ENCODE assay signal across 22 cellular contexts in the genomic region with DNA sequence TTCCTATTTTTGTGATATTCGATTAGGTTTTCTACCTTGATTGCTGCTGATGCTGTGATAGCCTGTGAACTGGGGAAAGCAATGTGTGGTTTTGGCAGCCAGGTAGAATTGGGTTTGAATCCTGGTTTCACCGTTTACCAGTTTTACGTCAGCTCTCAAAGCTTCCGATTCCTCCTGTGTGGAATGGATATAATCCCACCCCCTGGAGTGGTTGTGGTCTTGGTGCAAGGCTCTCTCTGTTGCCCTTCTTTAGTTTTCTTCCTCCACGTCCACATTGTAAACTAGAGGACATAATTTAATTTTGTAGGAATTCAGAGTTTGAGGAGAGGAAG. TPM values are rescaled to one million over a fixed set of nuclear protein-coding genes. Genes with fewer than 3 reads are reported as not detected.
DNase-seq lines count a peak whose midpoint lies in the region; ATAC-seq, FAIRE-seq and TF ChIP-seq lines count a peak whose summit lies in the region.
"Had no signal": no experiment of that assay in that cellular context is flagged by ENCODE, and none has a peak within 500 bp of the region (broad histone marks: within the 10 kb centered on the region; RNA-seq: fewer than 3 reads in every experiment).

No MANE protein-coding gene starts in this region.

- no peaks in the 10 kb centered on the region for H3K27me3 Mint-ChIP-seq in stimulated activated naive B cell treated with anti-CD40 and anti-IgM and Interleukin-4, amounts not matched to agents 10 μg/mL and 1 μg/mL and 100 μg/mL, for 72 hours
- H3K27me3 Mint-ChIP-seq: activated CD4-positive, alpha-beta T cell treated with anti-CD3 and anti-CD28 coated beads, Interleukin-2, amount 10 ng/mL, durations not matched to agents 7 days and 5 days; naive B cell; progenitor cell of endocrine pancreas had no signal

- ATAC-seq in IMR-90 (ENCODE audit: low read depth) (no peak), HG02840 (IDR thresholded peaks at IDR 0.05; ENCODE audit: low FRiP score, unreplicated experiment) (no peak), GM18520 (IDR thresholded peaks at IDR 0.05; ENCODE audit: unreplicated experiment) (no peak)
- ATAC-seq in stimulated activated naive B cell treated with anti-CD40 and anti-IgM and Interleukin-4, amounts not matched to agents 10 μg/mL and 1 μg/mL and 100 μg/mL, for 72 hours (replicated peaks) = no peak
- ATAC-seq: gastroesophageal sphincter, GM12878 had no signal

- intact Hi-C loops in IMR-90 (cut with micrococcal nuclease) (no loop called here), spleen (cut with DNase I; ENCODE audit: low total_unique reads) (no loop called here)

- peak overlapping the region; percentile 72; the same call in 1 of the 2 replicates for H3K4me2 ChIP-seq in IMR-90 (ENCODE audit: low read depth, low read length)
- peak overlapping the region; percentile 52 for H3K4me2 ChIP-seq in mesenchymal stem cell (ENCODE audit: low read length, poor library complexity, severe bottlenecking)

- TF ChIP-seq CTCF in IMR-90 (conservative IDR thresholded peaks at IDR 0.05; ENCODE audit: low read depth, low read length) (no peak), spleen (IDR thresholded peaks at IDR 0.05 in 8 of 11, conservative IDR thresholded peaks at IDR 0.05 in 3 of 11) (no peak)

- H3K4me1 Mint-ChIP-seq in stimulated activated naive B cell treated with anti-CD40 and anti-IgM and Interleukin-4, amounts not matched to agents 10 μg/mL and 1 μg/mL and 100 μg/mL, for 72 hours = peaks cover 20 to 34% of the 10 kb centered on the region in 2 donors
- H3K4me1 Mint-ChIP-seq: activated CD4-positive, alpha-beta T cell treated with anti-CD3 and anti-CD28 coated beads, Interleukin-2, amount 10 ng/mL, durations not matched to agents 7 days and 5 days had no signal

- no peak for TF ChIP-seq POLR2A in IMR-90 (IDR thresholded peaks at IDR 0.05; ENCODE audit: low read depth, low read length)
- TF ChIP-seq POLR2A in spleen (IDR thresholded peaks at IDR 0.05) = no peak

- H2AFZ ChIP-seq in IMR-90 (replicated peaks; ENCODE audit: low read length, poor library complexity) (peak overlapping the region; percentile 46), mesenchymal stem cell (ENCODE audit: low read depth, low read length) (no peak overlapping the region)

- H3K9me3 Mint-ChIP-seq in stimulated activated naive B cell treated with anti-CD40 and anti-IgM and Interleukin-4, amounts not matched to agents 10 μg/mL and 1 μg/mL and 100 μg/mL, for 72 hours = no peaks in the 10 kb centered on the region
- H3K9me3 Mint-ChIP-seq: activated CD4-positive, alpha-beta T cell treated with anti-CD3 and anti-CD28 coated beads, Interleukin-2, amount 10 ng/mL, durations not matched to agents 7 days and 5 days; naive B cell had no signal

- POLR2A ChIA-PET in IMR-90 (lab: Charles Lee; ENCODE audit: unreplicated experiment) = no interaction called here

- 0 out of 2 replicates have a peak overlapping the region, but pooled peaks have one; percentile 33 for H2BK20ac ChIP-seq in IMR-90 (ENCODE audit: low read depth, low read length)

- H2BK15ac ChIP-seq in IMR-90 (ENCODE audit: low read depth, low read length) = peak overlapping the region; percentile 11; the same call in 1 of the 3 replicates
- H2BK15ac ChIP-seq in mesenchymal stem cell (ENCODE audit: low read depth, poor library complexity, severe bottlenecking) = no peak overlapping the region

- H3K36me3 ChIP-seq in IMR-90 (ENCODE audit: control insufficient read depth, insufficient read depth, low read length) (no peaks in the 10 kb centered on the region), mesenchymal stem cell (ENCODE audit: control insufficient read depth in 1 of 2, insufficient read depth in 2 of 2, low read depth in 1 of 2, low read length in 2 of 2) (no peaks in the 10 kb centered on the region), spleen (no peaks in the 10 kb centered on the region)
- H3K36me3 ChIP-seq: BE2C, gastroesophageal sphincter, thoracic aorta had no signal

- peaks cover under 1% of the 10 kb centered on the region; the same call in 1 of the 2 replicates for H3K9me3 ChIP-seq in IMR-90 (ENCODE audit: control insufficient read depth, insufficient read depth, low read length)
- H3K9me3 ChIP-seq in mesenchymal stem cell (ENCODE audit: control insufficient read depth, low read length) = no peaks in the 10 kb centered on the region
- peaks cover 0 to 2% (median 0%) of the 10 kb centered on the region in 8 donors for H3K9me3 ChIP-seq in spleen
- H3K9me3 ChIP-seq: BE2C, gastroesophageal sphincter, thoracic aorta had no signal

- H3K9ac ChIP-seq in IMR-90 (ENCODE audit: low read depth, low read length) (no peak overlapping the region), mesenchymal stem cell (ENCODE audit: low read length) (peak overlapping the region; percentile 25)

- no peak overlapping the region for H3K4me3 Mint-ChIP-seq in stimulated activated naive B cell treated with anti-CD40 and anti-IgM and Interleukin-4, amounts not matched to agents 10 μg/mL and 1 μg/mL and 100 μg/mL, for 72 hours
- H3K4me3 Mint-ChIP-seq: activated CD4-positive, alpha-beta T cell treated with anti-CD3 and anti-CD28 coated beads, Interleukin-2, amount 10 ng/mL, durations not matched to agents 7 days and 5 days; naive B cell had no signal

- H2BK5ac ChIP-seq in IMR-90 (ENCODE audit: low read depth, low read length, poor library complexity, severe bottlenecking) (peak overlapping the region; percentile 9), mesenchymal stem cell (ENCODE audit: low read depth, low read length, poor library complexity, severe bottlenecking) (no peak overlapping the region)

- in situ Hi-C loops in IMR-90 (cut with MboI; ENCODE audit: low sequenced_read_pairs) = no loop called here

- H3K4me1 ChIP-seq in IMR-90 (ENCODE audit: control insufficient read depth, insufficient read depth, low read length) (peaks cover 4% of the 10 kb centered on the region; the same call in 1 of the 2 replicates), mesenchymal stem cell (ENCODE audit: control insufficient read depth, insufficient read depth, low read depth, low read length) (peaks cover 4% of the 10 kb centered on the region), spleen (no peaks in the 10 kb centered on the region)
- H3K4me1 ChIP-seq: BE2C had no signal

- peak overlapping the region; percentile 76; the same call in 1 of the 2 replicates for H4K5ac ChIP-seq in IMR-90 (ENCODE audit: low read depth, low read length)

- peaks cover 5% of the 10 kb centered on the region; the same call in 1 of the 2 replicates for H3K9me1 ChIP-seq in IMR-90 (ENCODE audit: insufficient read depth, low read length)

- DNase-seq in IMR-90 (no peak), caudate nucleus (lab: John Stamatoyannopoulos, UW) (no peak), mesenchymal stem cell (no peak), spleen (no peak), HTR-8/SVneo (ENCODE audit: insufficient read length, low spot score) (no peak)
- DNase-seq in stimulated activated naive B cell treated with anti-CD40 and anti-IgM and Interleukin-4, amounts not matched to agents 10 μg/mL and 1 μg/mL and 100 μg/mL, for 72 hours = no peak
- DNase-seq: activated CD4-positive, alpha-beta T cell treated with anti-CD3 and anti-CD28 coated beads, Interleukin-2, amount 10 ng/mL, durations not matched to agents 7 days and 5 days; activated CD8-positive, alpha-beta memory T cell treated with anti-CD3 and anti-CD28 coated beads, Interleukin-2, amount 50 U/mL, for 48 hours; activated naive CD4-positive, alpha-beta T cell; BE2C; MM.1S; naive B cell; NCI-H1694 had no signal

- H3K4ac ChIP-seq in IMR-90 (ENCODE audit: low read depth, low read length) (peak overlapping the region; percentile 30; the same call in 1 of the 2 replicates), mesenchymal stem cell (ENCODE audit: low read depth in 1 of 2, low read length in 2 of 2) (no peak overlapping the region)

- H4K91ac ChIP-seq in IMR-90 (ENCODE audit: insufficient read depth, low read depth, low read length) (no peak overlapping the region), mesenchymal stem cell (ENCODE audit: low read length) (no peak overlapping the region)

- H3K4me3 ChIP-seq in IMR-90 (ENCODE audit: insufficient read depth, low read depth, low read length) (no peak overlapping the region), mesenchymal stem cell (ENCODE audit: insufficient read depth in 1 of 2, low read depth in 1 of 2, low read length in 2 of 2) (peak overlapping the region in 1 of 2 experiments; percentile 33), spleen (no peak overlapping the region)
- H3K4me3 ChIP-seq: gastroesophageal sphincter, GM12878, thoracic aorta had no signal

- peak overlapping the region; percentile 34 for H3K27ac Mint-ChIP-seq in stimulated activated naive B cell treated with anti-CD40 and anti-IgM and Interleukin-4, amounts not matched to agents 10 μg/mL and 1 μg/mL and 100 μg/mL, for 72 hours
- H3K27ac Mint-ChIP-seq: activated CD4-positive, alpha-beta T cell treated with anti-CD3 and anti-CD28 coated beads, Interleukin-2, amount 10 ng/mL, durations not matched to agents 7 days and 5 days; progenitor cell of endocrine pancreas had no signal

- H3K23ac ChIP-seq in IMR-90 (ENCODE audit: low read depth, low read length) (peak overlapping the region; percentile 28; the same call in 1 of the 2 replicates), mesenchymal stem cell (ENCODE audit: low read length in 2 of 2) (no peak overlapping the region)

- BruUV-seq in IMR-90 (replicated peaks; lab: Mats Ljungman, UMichigan) = no TSS peak

- no peak overlapping the region for H2AK9ac ChIP-seq in IMR-90 (replicated peaks; ENCODE audit: low read depth, low read length, poor library complexity)

- H3K18ac ChIP-seq in IMR-90 (ENCODE audit: low read depth, low read length) = peak overlapping the region; percentile 94; the same call in 1 of the 2 replicates
- H3K18ac ChIP-seq in mesenchymal stem cell (ENCODE audit: low read depth in 1 of 2, low read length in 2 of 2) = peak overlapping the region in 1 of 2 experiments; percentile 9

- H3K27me3 ChIP-seq in IMR-90 (ENCODE audit: control insufficient read depth, insufficient read depth, low read length) = no peaks in the 10 kb centered on the region
- H3K27me3 ChIP-seq in mesenchymal stem cell (ENCODE audit: control insufficient read depth in 1 of 2, insufficient read depth in 1 of 2, low read length in 2 of 2) = no peaks in the 10 kb centered on the region
- H3K27me3 ChIP-seq in spleen (replicated peaks in 1 of 7) = no peaks in the 10 kb centered on the region
- H3K27me3 ChIP-seq: BE2C, gastroesophageal sphincter had no signal

- dilution Hi-C loops in IMR-90 (cut with HindIII; ENCODE audit: low sequenced_read_pairs, unreplicated experiment) = no loop called here

- H3K27ac ChIP-seq in IMR-90 (ENCODE audit: insufficient read depth, low read length) (no peak overlapping the region), caudate nucleus (ENCODE audit: low read depth, low read length) (peak overlapping the region; percentile 3), mesenchymal stem cell (ENCODE audit: low read length, poor library complexity, severe bottlenecking) (peak overlapping the region; percentile 56), spleen (no peak overlapping the region)
- H3K27ac ChIP-seq: gastroesophageal sphincter, thoracic aorta had no signal

- H3K79me1 ChIP-seq in IMR-90 (ENCODE audit: low read depth in 1 of 2, low read length in 2 of 2) (peaks cover 18 to 32% of the 10 kb centered on the region in 2 experiments), mesenchymal stem cell (replicated peaks; ENCODE audit: low read length, poor library complexity, severe bottlenecking) (peaks cover 20% of the 10 kb centered on the region)

- no peak for TF ChIP-seq RAD21 in IMR-90 (IDR thresholded peaks at IDR 0.05; ENCODE audit: low read length)

- H2BK120ac ChIP-seq in IMR-90 (ENCODE audit: low read depth, low read length) (peak overlapping the region; percentile 61), mesenchymal stem cell (ENCODE audit: low read depth, low read length) (no peak overlapping the region)

- no peak overlapping the region for H2BK12ac ChIP-seq in mesenchymal stem cell (ENCODE audit: low read length in 2 of 2)

- FAIRE-seq in HTR-8/SVneo (lab: Jason Lieb, UNC) = no peak
- FAIRE-seq: G401.6, GM12878, RCC 7860, TTC549 had no signal

- H2AK5ac ChIP-seq in IMR-90 (ENCODE audit: low read depth, low read length) (peak overlapping the region; percentile 5; the same call in 1 of the 2 replicates), mesenchymal stem cell (ENCODE audit: low read length, severe bottlenecking) (no peak overlapping the region)

- peak overlapping the region; percentile 27; the same call in 1 of the 2 replicates for H3K14ac ChIP-seq in IMR-90 (replicated peaks; ENCODE audit: low read depth, low read length)
- no peak overlapping the region for H3K14ac ChIP-seq in mesenchymal stem cell (ENCODE audit: low read length in 2 of 2)

- H3K36me3 Mint-ChIP-seq in stimulated activated naive B cell treated with anti-CD40 and anti-IgM and Interleukin-4, amounts not matched to agents 10 μg/mL and 1 μg/mL and 100 μg/mL, for 72 hours = peaks cover 23 to 32% of the 10 kb centered on the region in 2 donors

- H3K56ac ChIP-seq in IMR-90 (ENCODE audit: extremely low read depth, insufficient read depth, low read length) = no peak overlapping the region

- H4K8ac ChIP-seq in IMR-90 (ENCODE audit: low read depth in 2 of 2, low read length in 2 of 2) (peak overlapping the region in 1 of 2 experiments; percentile 74; a peak in 2 of 4 replicates), mesenchymal stem cell (ENCODE audit: low read length) (peak overlapping the region; percentile 60)

- WGBS in IMR-90 (ENCODE audit: extremely low coverage in 2 of 2, insufficient read length in 1 of 2), 2 experiments = 35% methylated on average over 2 of the region's 5 CpGs; no CpG with 5 or more reads in 1 of the 2 experiments
- 72% methylated on average over 5 of the region's 5 CpGs for WGBS in mesenchymal stem cell
- 88 to 94% (median 92%) methylated on average over 5 of the region's 5 CpGs for WGBS in spleen, 5 donors

- H4K20me1 ChIP-seq in IMR-90 (ENCODE audit: insufficient read depth, low read length) = no peaks in the 10 kb centered on the region

- CTCF ChIA-PET in IMR-90 (lab: Yijun Ruan, JAX) = no interaction called here

RNA-seq across cellular contexts. Expression of a gene that starts 45.0 kb away (rescaled TPM):
- total RNA-seq in IMR-90 (2012; rRNA removed) (3.6 TPM in 2 replicates), spleen (10 to 100 TPM in 1 of 7 donors, 1 to 10 TPM in 6; 3.8 to 10.6 (median 7.7) TPM)
- polyA plus RNA-seq in IMR-90 (2012; rRNA removed) (3.3 and 4.2 TPM in 2 replicates), spleen (1 to 10 TPM; 1.2 to 1.4 (median 1.2) TPM)
- 2.4 and 2.7 TPM in 2 replicates for polyA plus RNA-seq in IMR-90 (2012; cell fraction: cytosol; rRNA removed)
- 4.7 and 4.8 TPM in 2 replicates for polyA plus RNA-seq in IMR-90 (2012; cell fraction: nucleus; rRNA removed; ENCODE audit: low replicate concordance)
- polyA plus RNA-seq in mesenchymal stem cell (2013, experiment 1 of 2) = 4.1 TPM
- 4.8 TPM for polyA plus RNA-seq in mesenchymal stem cell (2013, experiment 2 of 2)

Comparison
In these comparisons a context has a peak if more than half of its experiments do, and no peak if none do; other contexts are left out.
1. H3K27ac ChIP-seq: peak in caudate nucleus (single experiment) and mesenchymal stem cell (single experiment); none in IMR-90 (single experiment) and spleen (0 of 8).